30 cellular contexts compared by ENCODE assay signal in the genomic region with DNA sequence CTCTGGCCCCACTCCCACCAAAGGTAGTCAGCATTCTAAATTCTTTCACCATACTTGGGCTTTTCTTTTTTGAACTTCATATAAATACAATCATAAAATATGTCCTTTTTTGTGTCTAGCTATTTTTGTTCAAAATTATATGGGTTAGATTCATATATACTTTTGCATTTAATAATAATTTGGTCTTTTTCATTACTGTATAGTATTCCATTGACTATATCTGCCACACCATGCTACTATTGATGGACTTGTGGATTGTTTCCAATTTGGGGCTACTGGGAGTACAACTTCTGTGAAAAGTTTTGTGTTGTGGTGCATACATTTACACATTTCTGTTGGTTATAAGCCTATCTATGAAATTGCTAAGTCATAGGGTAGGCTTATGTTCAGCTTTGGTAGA.
DNase-seq lines count a peak whose midpoint lies in the region; ATAC-seq, FAIRE-seq and TF ChIP-seq lines count a peak whose summit lies in the region.
"Had no signal": no experiment of that assay in that cellular context is flagged by ENCODE, and none has a peak within 500 bp of the region (broad histone marks: within the 10 kb centered on the region; RNA-seq: fewer than 3 reads in every experiment).

No MANE protein-coding gene starts in this region.

- TF ChIP-seq RAD21 in K562 (CRISPR knock-in tag; conservative IDR thresholded peaks at IDR 0.05 in 1 of 2, IDR thresholded peaks at IDR 0.05 in 1 of 2) = no peak

- TF ChIP-seq EP300 in K562 (IDR thresholded peaks at IDR 0.05; ENCODE audit: low read length) = no peak

- H3K79me2 ChIP-seq in K562 (ENCODE audit: control insufficient read depth, insufficient read depth, low read length) = no peaks in the 10 kb centered on the region

- intact Hi-C loops in K562 (cut with micrococcal nuclease) = loop anchor here (10.0 kb wide), 1 partner anchor 279 kb away; a partner anchor contains a TSS

- no peak for DNase-seq in K562 (ENCODE audit: extremely low read depth in 1 of 4, low spot score in 3 of 4)
- DNase-seq in NCI-H2081 treated with DMSO at 0.1 percent for 48 hours (lab: John Stamatoyannopoulos, UW) = no peak
- DNase-seq in SHP77 (lab: John Stamatoyannopoulos, UW) = no peak
- DNase-seq: 8988T; ACHN; AML-193; BE2C; C1 segment of cervical spinal cord; Caco-2; Calu3; CD4-positive, alpha-beta memory T cell; CD4-positive, alpha-beta T cell; CD4-positive, CD25-positive, alpha-beta regulatory T cell; CD8-positive, alpha-beta memory T cell; CD8-positive, alpha-beta T cell; COR-L47; DMS 273 treated with DMSO at 0.1 percent for 48 hours; DMS153; DMS53; DMS79; DMS79 treated with DMSO at 0.1 percent for 48 hours; DND-41; EL had no signal

- POLR2A ChIA-PET in HEK293 (lab: Yijun Ruan, JAX) (no interaction called here), K562 (lab: Yijun Ruan, JAX) (interaction anchor here (1.1 kb wide), 1 partner anchor 16 kb away, joined by 3 read pairs; no protein-coding TSS in a partner anchor)

- H3K4me3 ChIP-seq in HEK293 (ENCODE audit: low read depth, low read length) (no peak overlapping the region), K562 (no peak overlapping the region)
- H3K4me3 ChIP-seq: A549; BLaER1; BLaER1 treated with 17β-estradiol and CSF1 and Interleukin-3, amounts not matched to agents 10 nM and 100 nM had no signal

- H4K20me1 ChIP-seq in K562 (replicated peaks; ENCODE audit: control insufficient read depth, insufficient read depth, low read length) = no peaks in the 10 kb centered on the region
- H4K20me1 ChIP-seq: BLaER1; BLaER1 treated with 17β-estradiol and CSF1 and Interleukin-3, amounts not matched to agents 10 nM and 100 nM had no signal

- TF ChIP-seq CTCF in HEK293 (tag by site-specific recombination; IDR thresholded peaks at IDR 0.05) = no peak
- TF ChIP-seq CTCF in K562 (IDR thresholded peaks at IDR 0.05 in 2 of 3, conservative IDR thresholded peaks at IDR 0.05 in 1 of 3; ENCODE audit: insufficient read depth in 2 of 3, low read depth in 1 of 3, low read length in 3 of 3) = no peak

- ATAC-seq in K562 = no peak
- ATAC-seq: A549; CD8-positive, alpha-beta T cell had no signal

- TF ChIP-seq POLR2A in K562 (conservative IDR thresholded peaks at IDR 0.05) = no peak

- H2AFZ ChIP-seq in K562 (ENCODE audit: low read depth, low read length) = no peak overlapping the region

- no peaks in the 10 kb centered on the region for H3K4me1 ChIP-seq in HEK293 (ENCODE audit: control insufficient read depth, insufficient read depth, low read length)
- peaks cover 22 to 41% of the 10 kb centered on the region in 2 experiments for H3K4me1 ChIP-seq in K562 (replicated peaks in 1 of 2; ENCODE audit: control insufficient read depth in 2 of 2, insufficient read depth in 2 of 2, low read length in 2 of 2)
- H3K4me1 ChIP-seq: A549, BE2C, BLaER1 had no signal

- CTCF ChIA-PET in HEK293 (lab: Yijun Ruan, JAX) = interaction anchor here (0.6 to 0.7 kb wide), 4 partner anchors 57 to 187 kb away, joined by 3 to 4 read pairs (median 3); no protein-coding TSS in a partner anchor
- CTCF ChIA-PET in K562 (lab: Yijun Ruan, JAX; ENCODE audit: low intra/inter-chr PET ratio) = no interaction called here

- BruUV-seq in K562 (replicated peaks; lab: Mats Ljungman, UMichigan) = no TSS peak

- in situ Hi-C loops in K562 (cut with MboI) = loop anchor here (10.0 kb wide), 1 partner anchor 279 kb away; a partner anchor contains a TSS

- H3K27me3 ChIP-seq in K562 (ENCODE audit: control insufficient read depth in 2 of 2, insufficient read depth in 2 of 2, low read length in 2 of 2) = no peaks in the 10 kb centered on the region
- H3K27me3 ChIP-seq: BE2C; BLaER1; BLaER1 treated with 17β-estradiol and CSF1 and Interleukin-3, amounts not matched to agents 10 nM and 100 nM had no signal

- H3K4me2 ChIP-seq in K562 (ENCODE audit: insufficient read depth, low read length) = no peak overlapping the region
- H3K4me2 ChIP-seq: A549; BLaER1; BLaER1 treated with 17β-estradiol and CSF1 and Interleukin-3, amounts not matched to agents 10 nM and 100 nM had no signal

- H3K9me1 ChIP-seq in K562 (ENCODE audit: control insufficient read depth, insufficient read depth, low read length) = no peaks in the 10 kb centered on the region

- H3K27ac ChIP-seq in HEK293 (ENCODE audit: extremely low read depth, low read depth, low read length) (no peak overlapping the region), K562 (ENCODE audit: extremely low read depth, low read depth, low read length) (no peak overlapping the region)
- H3K27ac ChIP-seq: 22Rv1; A549; BLaER1; BLaER1 treated with 17β-estradiol and CSF1 and Interleukin-3, amounts not matched to agents 10 nM and 100 nM; C4-2B had no signal

- H3K9ac ChIP-seq in K562 (ENCODE audit: insufficient read depth in 1 of 2, low read depth in 2 of 2, low read length in 2 of 2) = no peak overlapping the region
- H3K9ac ChIP-seq: BLaER1; BLaER1 treated with 17β-estradiol and CSF1 and Interleukin-3, amounts not matched to agents 10 nM and 100 nM had no signal

- H3K36me3 ChIP-seq in HEK293 (ENCODE audit: control insufficient read depth in 2 of 2, insufficient read depth in 1 of 2, low read length in 2 of 2) (no peaks in the 10 kb centered on the region), K562 (ENCODE audit: control insufficient read depth, insufficient read depth, low read length) (no peaks in the 10 kb centered on the region)
- H3K36me3 ChIP-seq: BE2C; BLaER1; BLaER1 treated with 17β-estradiol and CSF1 and Interleukin-3, amounts not matched to agents 10 nM and 100 nM had no signal

- FAIRE-seq in K562 (lab: Jason Lieb, UNC) = no peak
- FAIRE-seq: A204.1, A549 had no signal

- H3K9me3 ChIP-seq in HEK293 (ENCODE audit: control insufficient read depth, insufficient read depth, low read depth, low read length) (no peaks in the 10 kb centered on the region), K562 (replicated peaks; ENCODE audit: control insufficient read depth, insufficient read depth, low read depth, low read length) (no peaks in the 10 kb centered on the region)
- H3K9me3 ChIP-seq: A549, BE2C, BLaER1, Caco-2 had no signal

TF ChIP-seq in HEK293, 187 proteins besides CTCF, POLR2A, EP300 and RAD21:
- TF ChIP-seq, protein P1, sequence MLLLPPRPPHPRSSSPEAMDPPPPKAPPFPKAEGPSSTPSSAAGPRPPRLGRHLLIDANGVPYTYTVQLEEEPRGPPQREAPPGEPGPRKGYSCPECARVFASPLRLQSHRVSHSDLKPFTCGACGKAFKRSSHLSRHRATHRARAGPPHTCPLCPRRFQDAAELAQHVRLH (tag by site-specific recombination; IDR thresholded peaks at IDR 0.05) = 0 out of 2 replicates have a peak, but pooled peaks have one; percentile 53
- no peak for TF ChIP-seq MEIS1 (CRISPR knock-in tag; IDR thresholded peaks at IDR 0.05; ENCODE audit: borderline replicate concordance)
- peak; percentile 65 for TF ChIP-seq ZNF146 (tag by site-specific recombination; IDR thresholded peaks at IDR 0.05)
- no peak for TF ChIP-seq ZNF311 (tag by site-specific recombination; IDR thresholded peaks at IDR 0.05; ENCODE audit: borderline replicate concordance)

TF ChIP-seq in K562, 482 proteins besides CTCF, POLR2A, EP300 and RAD21 (continues in another document):
- no peak for TF ChIP-seq ZBED1 (IDR thresholded peaks at IDR 0.05)
- TF ChIP-seq EHMT2 (IDR thresholded peaks at IDR 0.05) = no peak
- 0 out of 2 replicates have a peak, but pooled peaks have one; percentile 41 for TF ChIP-seq MAFG (tag; conservative IDR thresholded peaks at IDR 0.05)
- peak; percentile 22; the same call in 1 of the 2 replicates for TF ChIP-seq C11orf30 (IDR thresholded peaks at IDR 0.05; ENCODE audit: low read depth)
- TF ChIP-seq, protein P2, sequence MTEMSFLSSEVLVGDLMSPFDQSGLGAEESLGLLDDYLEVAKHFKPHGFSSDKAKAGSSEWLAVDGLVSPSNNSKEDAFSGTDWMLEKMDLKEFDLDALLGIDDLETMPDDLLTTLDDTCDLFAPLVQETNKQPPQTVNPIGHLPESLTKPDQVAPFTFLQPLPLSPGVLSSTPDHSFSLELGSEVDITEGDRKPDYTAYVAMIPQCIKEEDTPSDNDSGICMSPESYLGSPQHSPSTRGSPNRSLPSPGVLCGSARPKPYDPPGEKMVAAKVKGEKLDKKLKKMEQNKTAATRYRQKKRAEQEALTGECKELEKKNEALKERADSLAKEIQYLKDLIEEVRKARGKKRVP (CRISPR knock-in tag; IDR thresholded peaks at IDR 0.05) = no peak
- TF ChIP-seq DPF2 (IDR thresholded peaks at IDR 0.05) = no peak
- TF ChIP-seq BCOR (IDR thresholded peaks at IDR 0.05) = peak; percentile 77
